ENCODE assay signal across 10 cellular contexts in the genomic region with DNA sequence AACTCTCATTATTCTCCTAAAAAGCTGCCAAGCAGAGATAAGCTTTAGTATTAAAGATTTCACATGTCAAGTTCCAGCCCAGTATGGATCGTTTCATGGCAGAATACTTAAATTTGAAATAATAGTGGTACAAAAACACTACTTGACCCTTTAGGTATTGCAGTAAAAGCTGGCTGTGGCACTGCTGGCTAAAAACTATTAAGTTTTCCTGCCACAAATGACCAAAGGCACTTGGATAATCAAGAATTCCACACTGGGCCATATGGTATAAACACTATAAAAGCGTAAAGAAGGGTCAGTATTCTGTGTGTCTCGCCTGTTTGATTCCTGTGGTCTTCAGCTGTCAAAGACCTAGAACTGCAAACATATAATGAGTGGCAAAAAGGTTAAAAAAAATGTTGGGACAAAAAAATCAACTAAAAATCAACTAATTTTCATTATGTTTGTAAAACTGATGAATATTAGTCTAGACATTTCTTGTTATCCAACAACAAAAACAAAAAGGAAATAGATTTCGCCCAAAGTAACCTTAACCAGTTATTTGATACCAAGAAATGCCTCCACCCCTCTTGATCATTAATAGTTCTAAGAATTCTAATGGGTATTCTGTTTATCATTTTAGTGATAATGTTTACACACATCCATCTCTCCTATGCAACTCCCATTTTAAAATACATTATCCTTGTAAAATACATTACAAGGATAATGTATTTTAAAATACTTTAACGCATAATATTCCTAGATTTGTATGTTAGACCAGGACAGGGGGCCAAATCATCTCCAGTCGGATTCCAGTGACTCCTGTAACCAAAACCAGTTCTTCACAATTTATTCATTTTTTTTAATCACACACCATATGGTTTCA. TPM values are rescaled to one million over a fixed set of nuclear protein-coding genes. Genes with fewer than 3 reads are reported as not detected.
DNase-seq lines count a peak whose midpoint lies in the region; ATAC-seq and TF ChIP-seq lines count a peak whose summit lies in the region.
"Had no signal": no experiment of that assay in that cellular context is flagged by ENCODE, and none has a peak within 500 bp of the region (broad histone marks: within the 10 kb centered on the region; RNA-seq: fewer than 3 reads in every experiment).

No MANE protein-coding gene starts in this region.

- TF ChIP-seq CTCF in activated B cell treated with CpG ODN at 0.5 μM for 24 hours (IDR thresholded peaks at IDR 0.05): no peak
- no peak for TF ChIP-seq CTCF in glutamatergic neuron (IDR thresholded peaks at IDR 0.05; ENCODE audit: partially characterized antibody, unreplicated experiment)
- TF ChIP-seq CTCF in suprapubic skin (IDR thresholded peaks at IDR 0.05): no peak
- TF ChIP-seq CTCF in RWPE1 (conservative IDR thresholded peaks at IDR 0.05; ENCODE audit: low read depth): no peak

- H3K27ac Mint-ChIP-seq in activated CD4-positive, alpha-beta T cell treated with anti-CD3 and anti-CD28 coated beads, Interleukin-2, amount 10 ng/mL, durations not matched to agents 24 days and 14 days: no peak overlapping the region
- H3K27ac Mint-ChIP-seq in activated B cell treated with CpG ODN at 0.5 μM for 24 hours: no peak overlapping the region
- peak overlapping the region; percentile 89 for H3K27ac Mint-ChIP-seq in glutamatergic neuron (ENCODE audit: unreplicated experiment)

- WGBS in suprapubic skin: 87% methylated on average over 6 of the region's 6 CpGs

- H3K9me3 Mint-ChIP-seq in activated CD4-positive, alpha-beta T cell treated with anti-CD3 and anti-CD28 coated beads, Interleukin-2, amount 10 ng/mL, durations not matched to agents 24 days and 14 days: peaks cover 5% of the 10 kb centered on the region
- no peaks in the 10 kb centered on the region for H3K9me3 Mint-ChIP-seq in activated B cell treated with CpG ODN at 0.5 μM for 24 hours
- H3K9me3 Mint-ChIP-seq in glutamatergic neuron (ENCODE audit: unreplicated experiment): peaks cover 8% of the 10 kb centered on the region

- peaks cover 17% of the 10 kb centered on the region for H3K4me1 ChIP-seq in suprapubic skin

- peak overlapping the region; percentile 86 for H3K4me3 ChIP-seq in suprapubic skin

- no peak for DNase-seq in activated CD4-positive, alpha-beta T cell treated with anti-CD3 and anti-CD28 coated beads, Interleukin-2, amount 10 ng/mL, durations not matched to agents 24 days and 14 days
- no peak for DNase-seq in activated CD4-positive, alpha-beta T cell treated with anti-CD3 and anti-CD28 coated beads for 48 hours
- DNase-seq in activated B cell treated with CpG ODN at 0.5 μM for 24 hours (no peak), glutamatergic neuron (no peak), suprapubic skin (ENCODE audit: low spot score in 2 of 2) (no peak), RWPE1 (ENCODE audit: low spot score) (no peak), NCI-H345 (lab: John Stamatoyannopoulos, UW) (no peak)
- no peak for DNase-seq in stimulated activated CD4-positive, alpha-beta T cell treated with anti-CD3 and anti-CD28 coated beads, Interleukin-12 subunit alpha, Interleukin-12 subunit beta, amount 100 ng/mL, for 4 hours
- DNase-seq: AML-193, H7 had no signal

- ATAC-seq in activated B cell treated with CpG ODN at 0.5 μM for 24 hours (ENCODE audit: low read depth): no peak

- CTCF ChIA-PET in activated B cell treated with CpG ODN at 0.5 μM for 24 hours (lab: Charles Lee): interaction anchor here (0.9 to 9.4 kb wide), 10 partner anchors 21 to 374 kb away, joined by 3 to 245 read pairs (median 5); partner anchors contain the start of gene NAMPT
- CTCF ChIA-PET in RWPE1 (lab: Yijun Ruan, JAX): interaction anchor here (0.5 to 3.0 kb wide), 8 partner anchors 22 to 984 kb away, joined by 3 to 30 read pairs (median 6); no protein-coding TSS in a partner anchor

- intact Hi-C loops in activated CD4-positive, alpha-beta T cell treated with anti-CD3 and anti-CD28 coated beads, Interleukin-2, amount 10 ng/mL, durations not matched to agents 24 days and 14 days (cut with micrococcal nuclease): no loop called here
- intact Hi-C loops in activated B cell treated with CpG ODN at 0.5 μM for 24 hours (cut with micrococcal nuclease): no loop called here

- no peak for TF ChIP-seq POLR2A in suprapubic skin (IDR thresholded peaks at IDR 0.05)

- H3K9me3 ChIP-seq in suprapubic skin: no peaks in the 10 kb centered on the region

- no peaks in the 10 kb centered on the region for H3K36me3 ChIP-seq in suprapubic skin

- peaks cover 8% of the 10 kb centered on the region for H3K36me3 Mint-ChIP-seq in activated CD4-positive, alpha-beta T cell treated with anti-CD3 and anti-CD28 coated beads, Interleukin-2, amount 10 ng/mL, durations not matched to agents 24 days and 14 days (ENCODE audit: low read depth)
- H3K36me3 Mint-ChIP-seq in activated B cell treated with CpG ODN at 0.5 μM for 24 hours (ENCODE audit: low read depth): peaks cover 6% of the 10 kb centered on the region
- no peaks in the 10 kb centered on the region for H3K36me3 Mint-ChIP-seq in glutamatergic neuron (ENCODE audit: unreplicated experiment)

- peak overlapping the region; percentile 88 for H3K4me3 Mint-ChIP-seq in activated CD4-positive, alpha-beta T cell treated with anti-CD3 and anti-CD28 coated beads, Interleukin-2, amount 10 ng/mL, durations not matched to agents 24 days and 14 days
- peak overlapping the region; percentile 19 for H3K4me3 Mint-ChIP-seq in activated B cell treated with CpG ODN at 0.5 μM for 24 hours
- H3K4me3 Mint-ChIP-seq in glutamatergic neuron (ENCODE audit: unreplicated experiment): peak overlapping the region; percentile 91

- H3K27ac ChIP-seq in suprapubic skin (no peak overlapping the region), RWPE1 (no peak overlapping the region)

- TF ChIP-seq EP300 in suprapubic skin (IDR thresholded peaks at IDR 0.05): no peak

- H3K27me3 Mint-ChIP-seq in activated CD4-positive, alpha-beta T cell treated with anti-CD3 and anti-CD28 coated beads, Interleukin-2, amount 10 ng/mL, durations not matched to agents 24 days and 14 days: peaks cover 2% of the 10 kb centered on the region
- H3K27me3 Mint-ChIP-seq in activated B cell treated with CpG ODN at 0.5 μM for 24 hours (no peaks in the 10 kb centered on the region), glutamatergic neuron (ENCODE audit: unreplicated experiment) (peaks cover 11% of the 10 kb centered on the region)

- POLR2A ChIA-PET in activated B cell treated with CpG ODN at 0.5 μM for 24 hours (lab: Charles Lee) (interaction anchor here (0.6 to 4.3 kb wide), 9 partner anchors 60 to 547 kb away, joined by 3 to 72 read pairs (median 7); partner anchors contain the start of gene SYPL1), RWPE1 (lab: Yijun Ruan, JAX; ENCODE audit: low non-redundant PET) (no interaction called here)

- H3K4me1 Mint-ChIP-seq in activated CD4-positive, alpha-beta T cell treated with anti-CD3 and anti-CD28 coated beads, Interleukin-2, amount 10 ng/mL, durations not matched to agents 24 days and 14 days: peaks cover 27% of the 10 kb centered on the region
- H3K4me1 Mint-ChIP-seq in activated B cell treated with CpG ODN at 0.5 μM for 24 hours (peaks cover 34% of the 10 kb centered on the region), glutamatergic neuron (ENCODE audit: low read depth, unreplicated experiment) (peaks cover 3% of the 10 kb centered on the region)

- H3K27me3 ChIP-seq in suprapubic skin: no peaks in the 10 kb centered on the region

RNA-seq across cellular contexts. Expression of gene CCDC71L, which starts 2.2 kb away (rescaled TPM):
- 19.5 and 21.3 TPM in 2 replicates for total RNA-seq in activated CD4-positive, alpha-beta T cell treated with anti-CD3 and anti-CD28 coated beads, Interleukin-2, amount 10 ng/mL, durations not matched to agents 24 days and 14 days
- total RNA-seq in activated B cell treated with CpG ODN at 0.5 μM for 24 hours (33.1 and 34.3 TPM in 2 replicates), glutamatergic neuron (ENCODE audit: unreplicated experiment) (38.9 TPM), suprapubic skin (10 to 100 TPM in 2 of 4 donors, 1 to 10 TPM in 2; 7.8 to 18.2 (median 12.9) TPM)

Comparison
In these comparisons a context has a peak if more than half of its experiments do, and no peak if none do; other contexts are left out.
1. H3K4me3 Mint-ChIP-seq: peak in every context shown above with its lines; median percentile 91 in glutamatergic neuron; 88 in activated CD4-positive, alpha-beta T cell treated with anti-CD3 and anti-CD28 coated beads, Interleukin-2, amount 10 ng/mL, durations not matched to agents 24 days and 14 days; 19 in activated B cell treated with CpG ODN at 0.5 μM for 24 hours.